Comparison of ENCODE assay signal across 19 cellular contexts in genomic region chr18:36770315-36770946, GRCh38.
"Had no signal": no experiment of that assay in that cellular context is flagged by ENCODE, and none has a peak within 500 bp of the region (broad histone marks: within the 10 kb centered on the region; RNA-seq: fewer than 3 reads in every experiment).

No MANE protein-coding gene starts in this region.

- H3K27ac ChIP-seq: breast epithelium, coronary artery, gastroesophageal sphincter, heart right ventricle, ovary, psoas muscle, right lobe of liver, stomach, VCaP had no signal

- H3K4me1 ChIP-seq: breast epithelium, gastroesophageal sphincter, psoas muscle, right lobe of liver, stomach had no signal

- H3K9me3 ChIP-seq: breast epithelium, gastroesophageal sphincter, heart right ventricle, mucosa of descending colon, ovary, psoas muscle, right lobe of liver, stomach had no signal

- H3K4me2 ChIP-seq: smooth muscle cell had no signal

- H3K4me3 ChIP-seq: breast epithelium, coronary artery, gastroesophageal sphincter, heart right ventricle, mucosa of descending colon, ovary, psoas muscle, right lobe of liver, smooth muscle cell, stomach had no signal

- DNase-seq: activated CD4-positive, alpha-beta T cell treated with anti-CD3 and anti-CD28 coated beads for 1 hour; activated CD8-positive, alpha-beta memory T cell treated with anti-CD3 and anti-CD28 coated beads for 24 hours; activated CD8-positive, alpha-beta memory T cell treated with anti-CD3 and anti-CD28 coated beads, Interleukin-2, amount 50 U/mL, for 48 hours; activated effector memory CD4-positive, alpha-beta T cell treated with Interleukin-2 at 50 U/mL for 16 hours; activated naive CD4-positive, alpha-beta T cell treated with anti-CD3 and anti-CD28 coated beads, Interleukin-2, amount 50 U/mL, for 16 hours; kidney glomerular epithelial cell; naive B cell; ovary; stimulated activated CD4-positive, alpha-beta T cell treated with anti-CD3 and anti-CD28 coated beads, Interleukin-4, amount 100 ng/mL, for 1 hour; stomach had no signal

- ATAC-seq: gastroesophageal sphincter had no signal

- H3K36me3 ChIP-seq: breast epithelium, ovary, right lobe of liver, stomach had no signal

- H3K27me3 ChIP-seq: breast epithelium, gastroesophageal sphincter, heart right ventricle, ovary, right lobe of liver, stomach had no signal
